21 cellular contexts compared by ENCODE assay signal in the genomic region with DNA sequence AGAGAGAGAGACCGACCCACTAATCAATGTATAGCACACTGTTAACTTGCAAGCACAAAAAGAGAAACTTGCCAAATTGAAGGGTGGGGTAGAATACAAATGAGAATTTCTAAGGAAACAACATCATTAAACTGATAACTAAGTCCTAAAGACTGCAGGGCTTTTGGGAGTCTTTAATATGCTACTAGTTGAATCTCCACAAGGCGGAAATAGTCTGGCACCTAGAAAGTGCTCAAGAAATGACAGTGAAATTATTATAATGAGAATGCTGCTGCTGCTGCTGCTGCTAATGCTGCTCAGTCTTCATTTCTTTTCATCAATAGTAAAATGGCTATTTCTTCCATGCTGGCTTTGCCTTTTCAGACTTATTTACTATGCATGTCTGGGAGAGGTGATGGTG.
A peak's percentile ranks its signal among the peaks of the same experiment; 100 is the strongest.
DNase-seq lines count a peak whose midpoint lies in the region; ATAC-seq and TF ChIP-seq lines count a peak whose summit lies in the region.
"Had no signal": no experiment of that assay in that cellular context is flagged by ENCODE, and none has a peak within 500 bp of the region (broad histone marks: within the 10 kb centered on the region; RNA-seq: fewer than 3 reads in every experiment).

No MANE protein-coding gene starts in this region.

- H3K4me1 Mint-ChIP-seq in effector memory CD8-positive, alpha-beta T cell (ENCODE audit: low read depth in 2 of 2), result no peaks in the 10 kb centered on the region
- H3K4me1 Mint-ChIP-seq in stimulated activated effector memory CD8-positive, alpha-beta T cell treated with anti-CD3 and anti-CD28 coated beads, Interleukin-12 subunit alpha, Interleukin-12 subunit beta, amount 100 ng/mL, for 72 hours, result no peaks in the 10 kb centered on the region
- H3K4me1 Mint-ChIP-seq in T-cell (peaks cover 0 to 6% (median 3%) of the 10 kb centered on the region in 3 donors), nephron progenitor cell (no peaks in the 10 kb centered on the region)
- H3K4me1 Mint-ChIP-seq: activated CD8-positive, alpha-beta memory T cell treated with anti-CD3 and anti-CD28 coated beads, Interleukin-2, amount 10 ng/mL, durations not matched to agents 7 days and 5 days had no signal

- H3K9me3 ChIP-seq in OCI-LY3 (ENCODE audit: insufficient read depth, low read length), result no peaks in the 10 kb centered on the region
- H3K9me3 ChIP-seq: adrenal gland, gastrocnemius medialis, left ventricle myocardium inferior, ovary, SJSA1, thoracic aorta had no signal

- H3K9me3 Mint-ChIP-seq in effector memory CD8-positive, alpha-beta T cell, result no peaks in the 10 kb centered on the region
- no peaks in the 10 kb centered on the region for H3K9me3 Mint-ChIP-seq in stimulated activated effector memory CD8-positive, alpha-beta T cell treated with anti-CD3 and anti-CD28 coated beads, Interleukin-12 subunit alpha, Interleukin-12 subunit beta, amount 100 ng/mL, for 72 hours
- no peaks in the 10 kb centered on the region for H3K9me3 Mint-ChIP-seq in T-cell
- H3K9me3 Mint-ChIP-seq in nephron progenitor cell, result peaks cover 3% of the 10 kb centered on the region
- H3K9me3 Mint-ChIP-seq: CD4-positive, alpha-beta T cell had no signal

- POLR2A ChIA-PET in T-cell (lab: Charles Lee), result interaction anchor here in 1 of 2 donors (0.6 kb wide), 1 partner anchor 206 kb away, joined by 4 read pairs; no protein-coding TSS in a partner anchor

- no peak overlapping the region for H3K4me3 Mint-ChIP-seq in effector memory CD8-positive, alpha-beta T cell
- H3K4me3 Mint-ChIP-seq in stimulated activated effector memory CD8-positive, alpha-beta T cell treated with anti-CD3 and anti-CD28 coated beads, Interleukin-12 subunit alpha, Interleukin-12 subunit beta, amount 100 ng/mL, for 72 hours, result no peak overlapping the region
- H3K4me3 Mint-ChIP-seq in T-cell, result no peak overlapping the region
- no peak overlapping the region for H3K4me3 Mint-ChIP-seq in nephron progenitor cell
- H3K4me3 Mint-ChIP-seq: activated CD8-positive, alpha-beta memory T cell treated with anti-CD3 and anti-CD28 coated beads, Interleukin-2, amount 10 ng/mL, durations not matched to agents 7 days and 5 days; CD4-positive, alpha-beta T cell had no signal

- ATAC-seq in effector memory CD8-positive, alpha-beta T cell (replicated peaks), result peak; percentile 35
- peak; percentile 39 for ATAC-seq in stimulated activated effector memory CD8-positive, alpha-beta T cell treated with anti-CD3 and anti-CD28 coated beads, Interleukin-12 subunit alpha, Interleukin-12 subunit beta, amount 100 ng/mL, for 72 hours
- ATAC-seq in T-cell (replicated peaks in 1 of 4), result no peak
- no peak for ATAC-seq in GM21786 (IDR thresholded peaks at IDR 0.05; ENCODE audit: unreplicated experiment)
- ATAC-seq: activated CD8-positive, alpha-beta memory T cell treated with anti-CD3 and anti-CD28 coated beads, Interleukin-2, amount 10 ng/mL, durations not matched to agents 7 days and 5 days; gastrocnemius medialis had no signal

- H3K27me3 ChIP-seq in OCI-LY3 (ENCODE audit: low read depth, low read length), result no peaks in the 10 kb centered on the region
- H3K27me3 ChIP-seq: adrenal gland, gastrocnemius medialis, ovary, SJSA1 had no signal

- CTCF ChIA-PET in T-cell (lab: Charles Lee), result no interaction called here

- H3K4me2 ChIP-seq in OCI-LY3 (ENCODE audit: low read length), result no peak overlapping the region

- H3K4me1 ChIP-seq in OCI-LY3 (ENCODE audit: low read length), result no peaks in the 10 kb centered on the region
- H3K4me1 ChIP-seq: adrenal gland, left ventricle myocardium inferior, SJSA1 had no signal

- no peaks in the 10 kb centered on the region for H4K20me1 ChIP-seq in OCI-LY3 (ENCODE audit: insufficient read depth, low read length)

- H3K4me3 ChIP-seq in OCI-LY3 (ENCODE audit: low read length), result no peak overlapping the region
- H3K4me3 ChIP-seq: adrenal gland, gastrocnemius medialis, left ventricle myocardium inferior, ovary, SJSA1, skin epidermis, thoracic aorta had no signal

- peak overlapping the region in 1 of 2 donors; percentile 75 for H3K27ac Mint-ChIP-seq in effector memory CD8-positive, alpha-beta T cell
- H3K27ac Mint-ChIP-seq in stimulated activated effector memory CD8-positive, alpha-beta T cell treated with anti-CD3 and anti-CD28 coated beads, Interleukin-12 subunit alpha, Interleukin-12 subunit beta, amount 100 ng/mL, for 72 hours, result no peak overlapping the region
- H3K27ac Mint-ChIP-seq in T-cell (no peak overlapping the region), nephron progenitor cell (no peak overlapping the region)
- H3K27ac Mint-ChIP-seq: activated CD8-positive, alpha-beta memory T cell treated with anti-CD3 and anti-CD28 coated beads, Interleukin-2, amount 10 ng/mL, durations not matched to agents 7 days and 5 days; CD4-positive, alpha-beta T cell had no signal

- H3K36me3 ChIP-seq in OCI-LY3 (replicated peaks; ENCODE audit: low read depth, low read length), result peaks cover 15% of the 10 kb centered on the region
- H3K36me3 ChIP-seq: ovary had no signal

- peak; percentile 9 for DNase-seq in DMS 273 (lab: John Stamatoyannopoulos, UW; ENCODE audit: unreplicated experiment)
- DNase-seq in DMS 273 treated with DMSO at 0.1 percent for 48 hours (lab: John Stamatoyannopoulos, UW), result no peak
- no peak for DNase-seq in effector memory CD8-positive, alpha-beta T cell
- no peak for DNase-seq in stimulated activated effector memory CD8-positive, alpha-beta T cell treated with anti-CD3 and anti-CD28 coated beads, Interleukin-12 subunit alpha, Interleukin-12 subunit beta, amount 100 ng/mL, for 72 hours (ENCODE audit: low spot score in 2 of 2)
- no peak for DNase-seq in T-cell
- DNase-seq in nephron progenitor cell, result no peak
- DNase-seq: activated CD4-positive, alpha-beta T cell treated with anti-CD3 and anti-CD28 coated beads for 1 hour; activated CD8-positive, alpha-beta memory T cell treated with anti-CD3 and anti-CD28 coated beads, Interleukin-2, amount 10 ng/mL, durations not matched to agents 7 days and 5 days; adrenal gland; CD4-positive, alpha-beta T cell; cerebellar nuclear complex; gastrocnemius medialis; left ventricle myocardium inferior; NCI-H187 treated with DMSO at 0.1 percent for 48 hours; ovary had no signal

- no peak overlapping the region for H2AFZ ChIP-seq in OCI-LY3 (ENCODE audit: low read depth, low read length)

- H3K27ac ChIP-seq in OCI-LY3 (ENCODE audit: low read length), result no peak overlapping the region
- H3K27ac ChIP-seq: 22Rv1, adrenal gland, gastrocnemius medialis, left ventricle myocardium inferior, ovary, SJSA1, skin epidermis, thoracic aorta had no signal

- peak; percentile 31 for TF ChIP-seq CTCF in OCI-LY3 (IDR thresholded peaks at IDR 0.05; ENCODE audit: low read depth, low read length)
- TF ChIP-seq CTCF in nephron progenitor cell (IDR thresholded peaks at IDR 0.05), result no peak

- no peaks in the 10 kb centered on the region for H3K27me3 Mint-ChIP-seq in effector memory CD8-positive, alpha-beta T cell
- H3K27me3 Mint-ChIP-seq in T-cell (no peaks in the 10 kb centered on the region), nephron progenitor cell (ENCODE audit: low read depth, poor library complexity) (no peaks in the 10 kb centered on the region)
- H3K27me3 Mint-ChIP-seq: activated CD8-positive, alpha-beta memory T cell treated with anti-CD3 and anti-CD28 coated beads, Interleukin-2, amount 10 ng/mL, durations not matched to agents 7 days and 5 days; CD4-positive, alpha-beta T cell had no signal

- H3K36me3 Mint-ChIP-seq in effector memory CD8-positive, alpha-beta T cell (ENCODE audit: insufficient read depth), result peaks cover 50% of the 10 kb centered on the region
- peaks cover 89% of the 10 kb centered on the region for H3K36me3 Mint-ChIP-seq in stimulated activated effector memory CD8-positive, alpha-beta T cell treated with anti-CD3 and anti-CD28 coated beads, Interleukin-12 subunit alpha, Interleukin-12 subunit beta, amount 100 ng/mL, for 72 hours
- H3K36me3 Mint-ChIP-seq in T-cell (peaks cover 59% of the 10 kb centered on the region), nephron progenitor cell (ENCODE audit: low read depth) (peaks cover 56% of the 10 kb centered on the region)

- H3K79me2 ChIP-seq in OCI-LY3 (ENCODE audit: low read length), result no peaks in the 10 kb centered on the region

- no peak overlapping the region for H3K9ac ChIP-seq in OCI-LY3 (ENCODE audit: low read length)

Comparison
In these comparisons a context has a peak if more than half of its experiments do, and no peak if none do; other contexts are left out.
1. ATAC-seq: peak in effector memory CD8-positive, alpha-beta T cell (single experiment) and stimulated activated effector memory CD8-positive, alpha-beta T cell treated with anti-CD3 and anti-CD28 coated beads, Interleukin-12 subunit alpha, Interleukin-12 subunit beta, amount 100 ng/mL, for 72 hours (single experiment); none in T-cell (0 of 4) and GM21786 (single experiment).